ENCODE assay signal across 9 cellular contexts in the genomic region with DNA sequence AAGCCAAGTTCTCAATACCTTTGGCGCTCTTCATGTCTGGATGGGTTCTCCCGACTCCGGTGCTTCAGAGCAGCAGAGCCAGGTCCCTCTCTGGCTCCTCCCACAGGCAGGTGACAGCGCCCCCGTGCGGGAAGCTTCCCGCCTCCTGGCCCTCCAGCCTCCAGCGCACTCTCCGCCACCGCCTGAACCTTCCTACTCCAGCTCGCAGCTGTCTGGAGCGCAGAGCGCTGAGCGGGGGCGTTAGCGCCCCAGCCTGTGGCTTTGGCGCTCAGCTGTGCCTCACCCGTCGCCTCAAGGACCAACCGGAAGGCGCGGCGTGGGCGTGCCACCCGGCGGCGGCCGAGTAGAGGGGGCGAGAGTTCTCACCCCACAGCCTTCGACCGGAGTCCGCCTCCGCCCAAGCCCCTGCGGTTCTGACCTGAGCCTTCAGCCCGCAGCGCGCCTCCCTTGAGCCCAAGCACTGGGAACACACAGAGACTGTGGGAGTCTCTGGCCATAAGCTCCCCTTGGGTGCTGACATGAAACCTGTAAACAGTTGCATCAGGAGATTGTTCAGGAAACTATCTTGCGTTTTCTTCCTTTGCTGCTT.
DNase-seq lines count a peak whose midpoint lies in the region; ATAC-seq and TF ChIP-seq lines count a peak whose summit lies in the region.
"Had no signal": no experiment of that assay in that cellular context is flagged by ENCODE, and none has a peak within 500 bp of the region (broad histone marks: within the 10 kb centered on the region; RNA-seq: fewer than 3 reads in every experiment).

A gene with protein sequence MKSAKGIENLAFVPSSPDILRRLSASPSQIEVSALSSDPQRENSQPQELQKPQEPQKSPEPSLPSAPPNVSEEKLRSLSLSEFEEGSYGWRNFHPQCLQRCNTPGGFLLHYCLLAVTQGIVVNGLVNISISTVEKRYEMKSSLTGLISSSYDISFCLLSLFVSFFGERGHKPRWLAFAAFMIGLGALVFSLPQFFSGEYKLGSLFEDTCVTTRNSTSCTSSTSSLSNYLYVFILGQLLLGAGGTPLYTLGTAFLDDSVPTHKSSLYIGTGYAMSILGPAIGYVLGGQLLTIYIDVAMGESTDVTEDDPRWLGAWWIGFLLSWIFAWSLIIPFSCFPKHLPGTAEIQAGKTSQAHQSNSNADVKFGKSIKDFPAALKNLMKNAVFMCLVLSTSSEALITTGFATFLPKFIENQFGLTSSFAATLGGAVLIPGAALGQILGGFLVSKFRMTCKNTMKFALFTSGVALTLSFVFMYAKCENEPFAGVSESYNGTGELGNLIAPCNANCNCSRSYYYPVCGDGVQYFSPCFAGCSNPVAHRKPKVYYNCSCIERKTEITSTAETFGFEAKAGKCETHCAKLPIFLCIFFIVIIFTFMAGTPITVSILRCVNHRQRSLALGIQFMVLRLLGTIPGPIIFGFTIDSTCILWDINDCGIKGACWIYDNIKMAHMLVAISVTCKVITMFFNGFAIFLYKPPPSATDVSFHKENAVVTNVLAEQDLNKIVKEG (minus strand): TSS at position 56 of the 589 bp plus-strand sequence. CDS start 22 bp downstream, at position 34.

- no peaks in the 10 kb centered on the region for H3K27me3 ChIP-seq in muscle layer of colon (ENCODE audit: control insufficient read depth in 1 of 2, insufficient read depth in 2 of 2, low read length in 2 of 2)

- peaks cover 7% of the 10 kb centered on the region for H3K4me1 ChIP-seq in muscle layer of colon (ENCODE audit: insufficient read depth, low read length)

- ATAC-seq in HG03354 (IDR thresholded peaks at IDR 0.05; ENCODE audit: poor library complexity, severe bottlenecking, unreplicated experiment) = peak; percentile 96

- no peak within 1 kb of the TSS for H3K9ac ChIP-seq in muscle layer of colon (ENCODE audit: low read length)

- no peaks in the 10 kb centered on the region for H3K9me3 ChIP-seq in muscle layer of colon (ENCODE audit: low read length)

- no peaks in the 10 kb centered on the region for H3K36me3 ChIP-seq in muscle layer of colon (ENCODE audit: insufficient read depth, low read length)

- H3K4me3 ChIP-seq in muscle layer of colon (ENCODE audit: low read depth in 1 of 2, low read length in 2 of 2) = peak within 1 kb of the TSS; percentile 28 to 53

- H3K27ac ChIP-seq in muscle layer of colon (ENCODE audit: low read depth, low read length) = no peak within 1 kb of the TSS

- DNase-seq in AML-193 (lab: John Stamatoyannopoulos, UW) = peak; percentile 87 to 92
- DNase-seq in NCI-H69 (lab: John Stamatoyannopoulos, UW) = peak; percentile 91
- DNase-seq in activated CD8-positive, alpha-beta memory T cell treated with anti-CD3 and anti-CD28 coated beads, Interleukin-2, amount 50 U/mL, for 48 hours = peak; percentile 87
- DNase-seq in erythroblast (lab: John Stamatoyannopoulos, UW) = peak; percentile 88 to 89
- peak; percentile 29 to 45 for DNase-seq in stimulated activated CD8-positive, alpha-beta memory T cell treated with anti-CD3 and anti-CD28 coated beads, Interleukin-4, amount 100 ng/mL, for 1 hour (ENCODE audit: low read depth in 2 of 2, low spot score in 1 of 2)
- DNase-seq: DND-41 had no signal

- TF ChIP-seq POLR2A in GM19099 (IDR thresholded peaks at IDR 0.05; ENCODE audit: extremely low read depth, insufficient read length, low read depth) (peak; percentile 67), erythroblast (IDR thresholded peaks at IDR 0.05; ENCODE audit: low read length) (peak; percentile 84)

Comparison
In these comparisons a context has a peak if more than half of its experiments do, and no peak if none do; other contexts are left out.
1. DNase-seq: peak in every context shown above with its lines; median percentile 91 in NCI-H69; 90 in AML-193; 88 in erythroblast; 87 in activated CD8-positive, alpha-beta memory T cell treated with anti-CD3 and anti-CD28 coated beads, Interleukin-2, amount 50 U/mL, for 48 hours; 37 in stimulated activated CD8-positive, alpha-beta memory T cell treated with anti-CD3 and anti-CD28 coated beads, Interleukin-4, amount 100 ng/mL, for 1 hour.